33 cellular contexts compared by ENCODE assay signal in the genomic region with DNA sequence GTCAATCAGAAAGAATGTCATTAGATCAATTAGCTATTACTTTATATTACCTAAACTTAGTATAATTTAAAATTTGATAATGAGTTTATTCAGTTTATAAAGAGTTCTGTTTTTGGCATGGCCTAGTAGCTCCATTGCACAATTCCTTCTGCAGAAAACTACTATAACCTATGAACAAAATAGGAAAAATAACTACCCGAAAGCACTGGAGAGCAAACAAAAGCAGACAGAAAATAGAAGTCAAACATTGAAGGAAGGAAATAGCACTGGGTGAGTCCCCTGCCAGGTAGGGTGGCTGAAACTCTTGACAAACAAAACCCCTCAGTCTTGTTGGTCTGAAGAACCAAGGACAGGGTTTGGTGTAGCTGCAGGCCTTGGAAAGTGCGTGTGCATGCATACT.
"Had no signal": no experiment of that assay in that cellular context is flagged by ENCODE, and none has a peak within 500 bp of the region (broad histone marks: within the 10 kb centered on the region; RNA-seq: fewer than 3 reads in every experiment).

No MANE protein-coding gene starts in this region.

- H3K27ac Mint-ChIP-seq: activated CD4-positive, alpha-beta memory T cell treated with anti-CD3 and anti-CD28 coated beads for 36 hours; activated CD4-positive, alpha-beta T cell treated with anti-CD3 and anti-CD28 coated beads for 36 hours; activated CD4-positive, alpha-beta T cell treated with anti-CD3 and anti-CD28 coated beads, Interleukin-2, amount 10 ng/mL, durations not matched to agents 24 days and 14 days; activated CD8-positive, alpha-beta memory T cell treated with anti-CD3 and anti-CD28 coated beads, Interleukin-2, amount 10 ng/mL, durations not matched to agents 7 days and 5 days; activated CD8-positive, alpha-beta T cell treated with anti-CD3 and anti-CD28 coated beads, Interleukin-2, amount 10 ng/mL, durations not matched to agents 7 days and 5 days; activated naive CD4-positive, alpha-beta T cell treated with anti-CD3 and anti-CD28 coated beads, Interleukin-2, amount 10 ng/mL, durations not matched to agents 7 days and 5 days; activated naive CD4-positive, alpha-beta T cell treated with anti-CD3 and anti-CD28 coated beads, Interleukin-2, amount 50 U/mL, for 72 hours; activated naive CD8-positive, alpha-beta T cell treated with anti-CD3 and anti-CD28 coated beads, Interleukin-2, amount 10 ng/mL, durations not matched to agents 7 days and 5 days; activated T-cell treated with anti-CD3 and anti-CD28 coated beads, Interleukin-2, amount 50 U/mL, for 72 hours; brain; dendritic cell treated with granulocyte-macrophage colony-stimulating factor and Interleukin-4, amounts not matched to agents 40 ng/mL and 50 ng/mL, for 4 days; T-helper 17 cell; T-helper 2 cell treated with Interferon-gamma antibody and Interleukin-4, amounts not matched to agents 5 μg/mL and 100 μg/mL, for 36 hours had no signal

- H3K36me3 ChIP-seq: breast epithelium, cardiac muscle cell had no signal

- H3K4me3 Mint-ChIP-seq: activated CD4-positive, alpha-beta memory T cell treated with anti-CD3 and anti-CD28 coated beads for 36 hours; activated CD4-positive, alpha-beta T cell treated with anti-CD3 and anti-CD28 coated beads for 36 hours; activated CD4-positive, alpha-beta T cell treated with anti-CD3 and anti-CD28 coated beads, Interleukin-2, amount 10 ng/mL, durations not matched to agents 24 days and 14 days; activated CD8-positive, alpha-beta memory T cell treated with anti-CD3 and anti-CD28 coated beads, Interleukin-2, amount 10 ng/mL, durations not matched to agents 7 days and 5 days; activated CD8-positive, alpha-beta T cell treated with anti-CD3 and anti-CD28 coated beads, Interleukin-2, amount 10 ng/mL, durations not matched to agents 7 days and 5 days; activated naive CD4-positive, alpha-beta T cell treated with anti-CD3 and anti-CD28 coated beads, Interleukin-2, amount 10 ng/mL, durations not matched to agents 7 days and 5 days; activated naive CD8-positive, alpha-beta T cell treated with anti-CD3 and anti-CD28 coated beads, Interleukin-2, amount 10 ng/mL, durations not matched to agents 7 days and 5 days; activated T-cell treated with anti-CD3 and anti-CD28 coated beads, Interleukin-2, amount 50 U/mL, for 72 hours; brain; dendritic cell treated with granulocyte-macrophage colony-stimulating factor and Interleukin-4, amounts not matched to agents 40 ng/mL and 50 ng/mL, for 4 days; T-helper 17 cell; T-helper 2 cell treated with Interferon-gamma antibody and Interleukin-4, amounts not matched to agents 5 μg/mL and 100 μg/mL, for 36 hours had no signal

- H3K4me1 ChIP-seq: ascending aorta, breast epithelium, foreskin keratinocyte, gastrocnemius medialis had no signal

- H3K4me3 ChIP-seq: ascending aorta, breast epithelium, cardiac muscle cell, coronary artery, dorsolateral prefrontal cortex, esophagus muscularis mucosa, gastrocnemius medialis had no signal

- H3K27me3 ChIP-seq: ascending aorta, breast epithelium, cardiac muscle cell, dorsolateral prefrontal cortex, esophagus muscularis mucosa, foreskin keratinocyte, gastrocnemius medialis had no signal

- DNase-seq: activated CD4-positive, alpha-beta memory T cell treated with anti-CD3 and anti-CD28 coated beads for 36 hours; activated CD4-positive, alpha-beta T cell treated with anti-CD3 and anti-CD28 coated beads for 36 hours; activated CD4-positive, alpha-beta T cell treated with anti-CD3 and anti-CD28 coated beads, Interleukin-2, amount 10 ng/mL, durations not matched to agents 24 days and 14 days; activated CD4-positive, CD25-positive, alpha-beta regulatory T cell; activated CD4-positive, CD25-positive, alpha-beta regulatory T cell treated with anti-CD3 and anti-CD28 coated beads, Interleukin-2, amount 50 U/mL, for 72 hours; activated CD8-positive, alpha-beta memory T cell treated with anti-CD3 and anti-CD28 coated beads, Interleukin-2, amount 10 ng/mL, durations not matched to agents 7 days and 5 days; activated CD8-positive, alpha-beta memory T cell treated with anti-CD3 and anti-CD28 coated beads, Interleukin-2, amount 50 U/mL, for 4 hours; activated CD8-positive, alpha-beta T cell treated with anti-CD3 and anti-CD28 coated beads, Interleukin-2, amount 10 ng/mL, durations not matched to agents 7 days and 5 days; activated gamma-delta T cell; activated naive CD4-positive, alpha-beta T cell; activated naive CD4-positive, alpha-beta T cell treated with anti-CD3 and anti-CD28 coated beads, Interleukin-2, amount 10 ng/mL, durations not matched to agents 7 days and 5 days; activated naive CD8-positive, alpha-beta T cell treated with anti-CD3 and anti-CD28 coated beads, Interleukin-2, amount 10 ng/mL, durations not matched to agents 7 days and 5 days; activated T-cell treated with anti-CD3 and anti-CD28 coated beads, Interleukin-2, amount 50 U/mL, for 1 hour; activated T-cell treated with anti-CD3 and anti-CD28 coated beads, Interleukin-2, amount 50 U/mL, for 72 hours; central memory CD4-positive, alpha-beta T cell; dorsolateral prefrontal cortex; effector memory CD4-positive, alpha-beta T cell; erythroblast; foreskin keratinocyte; gastrocnemius medialis; glutamatergic neuron; T-helper 1 cell; T-helper 17 cell; T1000 had no signal

- H3K27ac ChIP-seq: ascending aorta, breast epithelium, cardiac muscle cell, coronary artery, dorsolateral prefrontal cortex, esophagus muscularis mucosa, foreskin keratinocyte, gastrocnemius medialis had no signal

- ATAC-seq: activated CD4-positive, alpha-beta T cell treated with anti-CD3 and anti-CD28 coated beads for 36 hours; activated CD8-positive, alpha-beta memory T cell treated with anti-CD3 and anti-CD28 coated beads, Interleukin-2, amount 10 ng/mL, durations not matched to agents 7 days and 5 days; activated CD8-positive, alpha-beta T cell treated with anti-CD3 and anti-CD28 coated beads, Interleukin-2, amount 10 ng/mL, durations not matched to agents 7 days and 5 days; activated naive CD4-positive, alpha-beta T cell treated with anti-CD3 and anti-CD28 coated beads, Interleukin-2, amount 50 U/mL, for 72 hours; activated T-cell treated with anti-CD3 and anti-CD28 coated beads, Interleukin-2, amount 50 U/mL, for 72 hours; foreskin keratinocyte; gastrocnemius medialis; T-helper 17 cell had no signal

- H3K9me3 ChIP-seq: gastrocnemius medialis had no signal

- H3K27me3 Mint-ChIP-seq: activated CD4-positive, alpha-beta memory T cell treated with anti-CD3 and anti-CD28 coated beads for 36 hours; activated CD4-positive, alpha-beta T cell treated with anti-CD3 and anti-CD28 coated beads for 36 hours; activated CD4-positive, alpha-beta T cell treated with anti-CD3 and anti-CD28 coated beads, Interleukin-2, amount 10 ng/mL, durations not matched to agents 24 days and 14 days; activated CD8-positive, alpha-beta memory T cell treated with anti-CD3 and anti-CD28 coated beads, Interleukin-2, amount 10 ng/mL, durations not matched to agents 7 days and 5 days; activated naive CD4-positive, alpha-beta T cell treated with anti-CD3 and anti-CD28 coated beads, Interleukin-2, amount 10 ng/mL, durations not matched to agents 7 days and 5 days; activated naive CD8-positive, alpha-beta T cell treated with anti-CD3 and anti-CD28 coated beads, Interleukin-2, amount 10 ng/mL, durations not matched to agents 7 days and 5 days; dendritic cell treated with granulocyte-macrophage colony-stimulating factor and Interleukin-4, amounts not matched to agents 40 ng/mL and 50 ng/mL, for 4 days; T-helper 17 cell had no signal

- H3K4me1 Mint-ChIP-seq: activated CD4-positive, alpha-beta T cell treated with anti-CD3 and anti-CD28 coated beads for 36 hours; activated CD4-positive, alpha-beta T cell treated with anti-CD3 and anti-CD28 coated beads, Interleukin-2, amount 10 ng/mL, durations not matched to agents 24 days and 14 days; activated naive CD4-positive, alpha-beta T cell treated with anti-CD3 and anti-CD28 coated beads, Interleukin-2, amount 10 ng/mL, durations not matched to agents 7 days and 5 days; brain had no signal
